1 cellular context compared by ENCODE assay signal in genomic region chr12:66240106-66240820, GRCh38.
TF ChIP-seq lines count a peak whose summit lies in the region.

No MANE protein-coding gene starts in this region.

TF ChIP-seq in GM23338, 12 proteins besides CTCF, POLR2A, EP300 and RAD21 (continued from another document):
- TF ChIP-seq, protein P1, sequence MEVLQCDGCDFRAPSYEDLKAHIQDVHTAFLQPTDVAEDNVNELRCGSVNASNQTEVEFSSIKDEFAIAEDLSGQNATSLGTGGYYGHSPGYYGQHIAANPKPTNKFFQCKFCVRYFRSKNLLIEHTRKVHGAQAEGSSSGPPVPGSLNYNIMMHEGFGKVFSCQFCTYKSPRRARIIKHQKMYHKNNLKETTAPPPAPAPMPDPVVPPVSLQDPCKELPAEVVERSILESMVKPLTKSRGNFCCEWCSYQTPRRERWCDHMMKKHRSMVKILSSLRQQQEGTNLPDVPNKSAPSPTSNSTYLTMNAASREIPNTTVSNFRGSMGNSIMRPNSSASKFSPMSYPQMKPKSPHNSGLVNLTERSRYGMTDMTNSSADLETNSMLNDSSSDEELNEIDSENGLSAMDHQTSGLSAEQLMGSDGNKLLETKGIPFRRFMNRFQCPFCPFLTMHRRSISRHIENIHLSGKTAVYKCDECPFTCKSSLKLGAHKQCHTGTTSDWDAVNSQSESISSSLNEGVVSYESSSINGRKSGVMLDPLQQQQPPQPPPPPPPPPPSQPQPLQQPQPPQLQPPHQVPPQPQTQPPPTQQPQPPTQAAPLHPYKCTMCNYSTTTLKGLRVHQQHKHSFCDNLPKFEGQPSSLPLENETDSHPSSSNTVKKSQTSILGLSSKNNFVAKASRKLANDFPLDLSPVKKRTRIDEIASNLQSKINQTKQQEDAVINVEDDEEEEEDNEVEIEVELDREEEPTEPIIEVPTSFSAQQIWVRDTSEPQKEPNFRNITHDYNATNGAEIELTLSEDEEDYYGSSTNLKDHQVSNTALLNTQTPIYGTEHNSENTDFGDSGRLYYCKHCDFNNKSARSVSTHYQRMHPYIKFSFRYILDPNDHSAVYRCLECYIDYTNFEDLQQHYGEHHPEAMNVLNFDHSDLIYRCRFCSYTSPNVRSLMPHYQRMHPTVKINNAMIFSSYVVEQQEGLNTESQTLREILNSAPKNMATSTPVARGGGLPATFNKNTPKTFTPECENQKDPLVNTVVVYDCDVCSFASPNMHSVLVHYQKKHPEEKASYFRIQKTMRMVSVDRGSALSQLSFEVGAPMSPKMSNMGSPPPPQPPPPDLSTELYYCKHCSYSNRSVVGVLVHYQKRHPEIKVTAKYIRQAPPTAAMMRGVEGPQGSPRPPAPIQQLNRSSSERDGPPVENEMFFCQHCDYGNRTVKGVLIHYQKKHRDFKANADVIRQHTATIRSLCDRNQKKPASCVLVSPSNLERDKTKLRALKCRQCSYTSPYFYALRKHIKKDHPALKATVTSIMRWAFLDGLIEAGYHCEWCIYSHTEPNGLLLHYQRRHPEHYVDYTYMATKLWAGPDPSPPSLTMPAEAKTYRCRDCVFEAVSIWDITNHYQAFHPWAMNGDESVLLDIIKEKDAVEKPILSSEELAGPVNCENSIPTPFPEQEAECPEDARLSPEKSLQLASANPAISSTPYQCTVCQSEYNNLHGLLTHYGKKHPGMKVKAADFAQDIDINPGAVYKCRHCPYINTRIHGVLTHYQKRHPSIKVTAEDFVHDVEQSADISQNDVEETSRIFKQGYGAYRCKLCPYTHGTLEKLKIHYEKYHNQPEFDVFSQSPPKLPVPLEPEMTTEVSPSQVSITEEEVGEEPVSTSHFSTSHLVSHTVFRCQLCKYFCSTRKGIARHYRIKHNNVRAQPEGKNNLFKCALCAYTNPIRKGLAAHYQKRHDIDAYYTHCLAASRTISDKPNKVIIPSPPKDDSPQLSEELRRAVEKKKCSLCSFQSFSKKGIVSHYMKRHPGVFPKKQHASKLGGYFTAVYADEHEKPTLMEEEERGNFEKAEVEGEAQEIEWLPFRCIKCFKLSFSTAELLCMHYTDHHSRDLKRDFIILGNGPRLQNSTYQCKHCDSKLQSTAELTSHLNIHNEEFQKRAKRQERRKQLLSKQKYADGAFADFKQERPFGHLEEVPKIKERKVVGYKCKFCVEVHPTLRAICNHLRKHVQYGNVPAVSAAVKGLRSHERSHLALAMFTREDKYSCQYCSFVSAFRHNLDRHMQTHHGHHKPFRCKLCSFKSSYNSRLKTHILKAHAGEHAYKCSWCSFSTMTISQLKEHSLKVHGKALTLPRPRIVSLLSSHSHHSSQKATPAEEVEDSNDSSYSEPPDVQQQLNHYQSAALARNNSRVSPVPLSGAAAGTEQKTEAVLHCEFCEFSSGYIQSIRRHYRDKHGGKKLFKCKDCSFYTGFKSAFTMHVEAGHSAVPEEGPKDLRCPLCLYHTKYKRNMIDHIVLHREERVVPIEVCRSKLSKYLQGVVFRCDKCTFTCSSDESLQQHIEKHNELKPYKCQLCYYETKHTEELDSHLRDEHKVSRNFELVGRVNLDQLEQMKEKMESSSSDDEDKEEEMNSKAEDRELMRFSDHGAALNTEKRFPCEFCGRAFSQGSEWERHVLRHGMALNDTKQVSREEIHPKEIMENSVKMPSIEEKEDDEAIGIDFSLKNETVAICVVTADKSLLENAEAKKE (CRISPR knock-in tag; IDR thresholded peaks at IDR 0.05): no peak
- TF ChIP-seq STAT1 (IDR thresholded peaks at IDR 0.05; ENCODE audit: unreplicated experiment): no peak
- TF ChIP-seq ZNF331 (CRISPR knock-in tag; IDR thresholded peaks at IDR 0.05; ENCODE audit: low read depth): no peak
- TF ChIP-seq CREB1 (CRISPR knock-in tag; IDR thresholded peaks at IDR 0.05; ENCODE audit: low read depth): no peak
- no peak for TF ChIP-seq NANOG (IDR thresholded peaks at IDR 0.05; ENCODE audit: borderline replicate concordance)
- no peak for TF ChIP-seq EZH2phosphoT487 (IDR thresholded peaks at IDR 0.05; ENCODE audit: unreplicated experiment)
- TF ChIP-seq EZH2 (IDR thresholded peaks at IDR 0.05; ENCODE audit: low read depth, unreplicated experiment): no peak
- no peak for TF ChIP-seq ETS1 (IDR thresholded peaks at IDR 0.05)
- TF ChIP-seq POLR2AphosphoS5 (IDR thresholded peaks at IDR 0.05; ENCODE audit: low read depth): no peak
- TF ChIP-seq ZNF114 (CRISPR knock-in tag; IDR thresholded peaks at IDR 0.05): no peak
